In the genomic region with DNA sequence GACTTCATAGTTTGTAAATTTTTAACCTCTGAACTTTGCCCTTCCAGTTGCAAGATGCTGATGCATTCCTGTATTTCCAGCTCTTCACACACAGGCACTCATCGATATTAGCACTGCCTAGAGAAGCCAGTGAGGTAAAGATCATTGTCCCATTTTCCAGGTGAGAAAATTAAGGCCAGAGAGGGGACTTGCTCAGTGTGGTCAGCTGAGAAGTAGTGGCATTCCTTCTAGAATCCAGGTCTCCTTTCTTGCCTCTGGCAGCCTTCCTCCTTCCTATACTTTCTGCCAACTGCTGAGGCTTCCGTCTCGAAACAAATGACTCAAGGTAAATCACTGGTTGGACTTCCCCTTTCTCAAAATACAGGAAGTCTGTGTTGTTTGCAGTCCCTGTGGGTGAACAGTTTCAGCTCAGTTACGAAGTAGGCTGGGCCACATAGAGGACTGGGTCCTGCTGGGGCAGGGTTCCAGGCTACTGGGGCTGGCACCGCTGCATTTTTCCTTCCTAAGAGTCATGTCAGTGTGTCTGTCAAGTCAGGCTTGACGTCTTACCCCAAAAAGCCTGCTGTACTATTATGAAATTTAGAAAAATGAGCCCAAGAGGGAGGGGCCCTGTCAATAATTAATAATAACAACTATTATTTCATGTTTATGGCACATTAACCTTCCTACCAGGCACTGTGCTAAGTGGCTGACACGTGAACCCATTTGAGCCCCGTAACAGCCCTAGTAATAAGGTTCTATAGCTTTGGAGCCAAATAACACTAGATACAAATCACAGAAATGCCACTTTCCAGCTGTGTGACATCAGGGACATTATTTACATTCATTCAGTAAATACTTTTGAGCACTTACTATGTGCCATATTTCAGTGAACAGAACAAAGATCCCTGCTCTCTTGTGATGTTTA, we compare ENCODE assay signal across 8 cellular contexts. TPM values are rescaled to one million over a fixed set of nuclear protein-coding genes. Genes with fewer than 3 reads are reported as not detected.
DNase-seq lines count a peak whose midpoint lies in the region; ATAC-seq, FAIRE-seq and TF ChIP-seq lines count a peak whose summit lies in the region.

No MANE protein-coding gene starts in this region.

- no peaks in the 10 kb centered on the region for H4K20me1 ChIP-seq in GM12878 (ENCODE audit: control insufficient read depth, insufficient read depth)

- WGBS in GM12878 (ENCODE audit: insufficient coverage, insufficient replicate concordance, low lambda C conversion rate, missing lambda C conversion rate), result 1% methylated on average over 8 of the region's 8 CpGs
- 51% methylated on average over 8 of the region's 8 CpGs for WGBS in liver

- ATAC-seq in GM19452 (IDR thresholded peaks at IDR 0.05; ENCODE audit: unreplicated experiment) (peak; percentile 93), HG03571 (IDR thresholded peaks at IDR 0.05; ENCODE audit: unreplicated experiment) (peak; percentile 89), GM12878 (peak; percentile 95)

- H3K9ac ChIP-seq in GM12878 (ENCODE audit: control insufficient read depth, insufficient read depth, low read length) (peak overlapping the region; percentile 58), liver (ENCODE audit: low read depth in 1 of 2, low read length in 2 of 2) (peak overlapping the region; percentile 2 to 58)

- peak overlapping the region; percentile 63 for H2AFZ ChIP-seq in GM12878 (ENCODE audit: control insufficient read depth, low read depth, low read length)

- SMC1A ChIA-PET in GM12878 (lab: Charles Lee; ENCODE audit: uncharacterized antibody, unreplicated experiment), result interaction anchor here (0.7 to 2.6 kb wide), 23 partner anchors 9 to 381 kb away, joined by 3 to 65 read pairs (median 4); a partner anchor contains a TSS

- peak; percentile 91 for TF ChIP-seq POLR2A in GM12878 (IDR thresholded peaks at IDR 0.05; ENCODE audit: low read depth, low read length)

- H3K27ac ChIP-seq in GM12878 (ENCODE audit: control insufficient read depth, insufficient read depth) (peak overlapping the region; percentile 98), liver (ENCODE audit: low read depth in 1 of 2, low read length in 2 of 2) (peak overlapping the region; percentile 62 to 73)

- DNase-seq in CD14-positive monocyte (ENCODE audit: low spot score) (peak; percentile 84), GM12878 (ENCODE audit: low read depth, low spot score) (peak; percentile 92), COLO829 (ENCODE audit: low spot score) (no peak)
- peak; percentile 76 for DNase-seq in T-helper 2 cell treated with Interferon-gamma antibody and Interleukin-4, amounts not matched to agents 5 μg/mL and 100 μg/mL, for 36 hours (ENCODE audit: low spot score)
- DNase-seq in stimulated activated CD8-positive, alpha-beta memory T cell treated with anti-CD3 and anti-CD28 coated beads, Interleukin-4, amount 100 ng/mL, for 24 hours (ENCODE audit: low read depth), result peak; percentile 34

- peak overlapping the region; percentile 97 for H3K4me2 ChIP-seq in GM12878 (ENCODE audit: control insufficient read depth, insufficient read depth)

- H3K27me3 ChIP-seq in GM12878 (replicated peaks in 1 of 2; ENCODE audit: control insufficient read depth in 2 of 2, insufficient read depth in 2 of 2, low read length in 1 of 2), result no peaks in the 10 kb centered on the region
- H3K27me3 ChIP-seq in liver (ENCODE audit: control insufficient read depth in 4 of 4, insufficient read depth in 4 of 4, low read length in 3 of 4), result no peaks in the 10 kb centered on the region

- CTCF ChIA-PET in GM12878 (lab: Yijun Ruan, JAX), result interaction anchor here (0.6 to 2.0 kb wide), 14 partner anchors 9 to 105 kb away, joined by 3 to 29 read pairs (median 4); a partner anchor contains a TSS

- no peaks in the 10 kb centered on the region for H3K9me3 ChIP-seq in GM12878 (replicated peaks; ENCODE audit: control insufficient read depth, insufficient read depth, low read length)
- no peaks in the 10 kb centered on the region for H3K9me3 ChIP-seq in liver (ENCODE audit: control insufficient read depth in 4 of 4, low read length in 3 of 4)

- peak overlapping the region; percentile 20 to 78 for H3K4me3 Mint-ChIP-seq in CD14-positive monocyte
- peak overlapping the region; percentile 80 for H3K4me3 Mint-ChIP-seq in T-helper 2 cell treated with Interferon-gamma antibody and Interleukin-4, amounts not matched to agents 5 μg/mL and 100 μg/mL, for 36 hours

- RAD21 ChIA-PET in GM12878 (lab: Charles Lee; ENCODE audit: unreplicated experiment), result interaction anchor here (0.8 to 2.3 kb wide), 13 partner anchors 11 to 200 kb away, joined by 3 to 63 read pairs (median 8); a partner anchor contains a TSS

- BruUV-seq in GM12878 (replicated peaks; lab: Mats Ljungman, UMichigan), result TSS peak; percentile 99

- POLR2A ChIA-PET in GM12878 (lab: Charles Lee), result interaction anchor here (0.6 to 2.8 kb wide), 17 partner anchors 9 to 163 kb away, joined by 3 to 49 read pairs (median 4); a partner anchor contains a TSS

- H3K36me3 ChIP-seq in GM12878 (ENCODE audit: control insufficient read depth in 2 of 2, insufficient read depth in 2 of 2, low read length in 1 of 2) (no peaks in the 10 kb centered on the region), liver (ENCODE audit: control insufficient read depth in 4 of 4, insufficient read depth in 3 of 4, low read depth in 1 of 4, low read length in 3 of 4) (no peaks in the 10 kb centered on the region)

- H3K36me3 Mint-ChIP-seq in CD14-positive monocyte, result peaks cover 8 to 9% of the 10 kb centered on the region in 2 donors
- peaks cover 3% of the 10 kb centered on the region for H3K36me3 Mint-ChIP-seq in T-helper 2 cell treated with Interferon-gamma antibody and Interleukin-4, amounts not matched to agents 5 μg/mL and 100 μg/mL, for 36 hours (ENCODE audit: low read depth)

- FAIRE-seq in GM12878 (lab: Jason Lieb, UNC), result peak; percentile 96

- peaks cover 0 to 1% (median 0%) of the 10 kb centered on the region in 7 donors for H3K9me3 Mint-ChIP-seq in CD14-positive monocyte
- H3K9me3 Mint-ChIP-seq in T-helper 2 cell treated with Interferon-gamma antibody and Interleukin-4, amounts not matched to agents 5 μg/mL and 100 μg/mL, for 36 hours, result no peaks in the 10 kb centered on the region

- TF ChIP-seq CTCF in CD14-positive monocyte (IDR thresholded peaks at IDR 0.05) (no peak), GM12878 (IDR thresholded peaks at IDR 0.05 in 2 of 3, conservative IDR thresholded peaks at IDR 0.05 in 1 of 3; ENCODE audit: control insufficient read depth in 2 of 3, extremely low read depth in 1 of 3, insufficient read depth in 1 of 3, low read depth in 3 of 3, low read length in 3 of 3) (no peak), liver (IDR thresholded peaks at IDR 0.05; ENCODE audit: low read depth, low read length, missing input control) (no peak)

- peaks cover 83% of the 10 kb centered on the region for H3K4me1 Mint-ChIP-seq in CD14-positive monocyte
- peaks cover 65% of the 10 kb centered on the region for H3K4me1 Mint-ChIP-seq in T-helper 2 cell treated with Interferon-gamma antibody and Interleukin-4, amounts not matched to agents 5 μg/mL and 100 μg/mL, for 36 hours (ENCODE audit: low read depth)

- peaks cover 0 to 1% (median 0%) of the 10 kb centered on the region in 3 donors for H3K27me3 Mint-ChIP-seq in CD14-positive monocyte (ENCODE audit: low read depth in 3 of 3)
- H3K27me3 Mint-ChIP-seq in T-helper 2 cell treated with Interferon-gamma antibody and Interleukin-4, amounts not matched to agents 5 μg/mL and 100 μg/mL, for 36 hours (ENCODE audit: low read depth), result no peaks in the 10 kb centered on the region

- in situ Hi-C loops in GM12878 (cut with MboI), result no loop called here

- H3K4me1 ChIP-seq in GM12878 (ENCODE audit: control insufficient read depth, insufficient read depth, low read length) (peaks cover 52% of the 10 kb centered on the region), liver (ENCODE audit: control insufficient read depth in 4 of 4, insufficient read depth in 4 of 4, low read length in 3 of 4) (peaks cover 0 to 2% (median 0%) of the 10 kb centered on the region in 4 donors)

- no peak for TF ChIP-seq RAD21 in GM12878 (IDR thresholded peaks at IDR 0.05; ENCODE audit: insufficient read depth, low read depth, low read length)
- no peak for TF ChIP-seq RAD21 in liver (IDR thresholded peaks at IDR 0.05)

- H3K27ac Mint-ChIP-seq in CD14-positive monocyte, result peak overlapping the region; percentile 95 to 99 (median 97)
- H3K27ac Mint-ChIP-seq in T-helper 2 cell treated with Interferon-gamma antibody and Interleukin-4, amounts not matched to agents 5 μg/mL and 100 μg/mL, for 36 hours, result peak overlapping the region; percentile 93

- intact Hi-C loops in CD14-positive monocyte (cut with micrococcal nuclease), result loop anchor here in 1 of 2 donors (2.0 kb wide), 1 partner anchor 14 kb away; no protein-coding TSS in a partner anchor
- intact Hi-C loops in GM12878 (cut with micrococcal nuclease; ENCODE audit: unreplicated experiment), result loop anchor here (1.0 to 2.0 kb wide), 3 partner anchors 11 to 56 kb away; a partner anchor contains a TSS

- H3K4me3 ChIP-seq in GM12878, result peak overlapping the region; percentile 54; the same call in 1 of the 2 replicates
- no peak overlapping the region for H3K4me3 ChIP-seq in liver (ENCODE audit: low read depth in 1 of 3, low read length in 3 of 3)

- H3K79me2 ChIP-seq in GM12878 (ENCODE audit: control insufficient read depth, insufficient read depth, low read length), result no peaks in the 10 kb centered on the region

- peak; percentile 41 to 68; a peak in 2 of 4 replicates for TF ChIP-seq EP300 in GM12878 (IDR thresholded peaks at IDR 0.05; ENCODE audit: borderline replicate concordance in 1 of 2, control insufficient read depth in 1 of 2, low read depth in 2 of 2, low read length in 2 of 2)

RNA-seq across cellular contexts. Expression of a gene that starts 16.6 kb away (rescaled TPM):
- polyA plus RNA-seq in CD14-positive monocyte (1 to 10 TPM; 4.1 to 5.8 TPM), GM12878 (2011; rRNA removed) (21.7 and 32.6 TPM in 2 replicates), GM12878 (2014; fragmentation: Illumina TruSeq; extraction: Trizol) (23.1 and 24.9 TPM in 2 replicates), GM12878 (2014; fragmentation: Nextera tagmentation; extraction: Ambion mirVana) (1 to 10 TPM; 4.3 to 9.1 TPM), GM12878 (2014; rRNA removed) (23.4 and 24.2 TPM in 2 replicates), GM12878 (2016; fragmentation: Nextera tagmentation; extraction: Ambion mirVana) (1 to 10 TPM; 2.8 to 4.0 TPM), liver (1 to 10 TPM; 2.2 to 4.4 TPM)
- 15.2 and 15.5 TPM in 2 replicates for total RNA-seq in GM12878 (2013; cell fraction: nucleolus; rRNA removed)
- total RNA-seq in GM12878 (2014; rRNA removed) (17.2 and 17.6 TPM in 2 replicates), GM12878 (2014; rRNA removed; fragmentation: Illumina TruSeq; extraction: Trizol) (15.5 and 16.7 TPM in 2 replicates), GM12878 (2021) (30.3 and 32.2 TPM in 2 replicates), liver (1 to 10 TPM; 5.6 to 8.3 TPM)
- polyA plus RNA-seq in GM12878 (2011; ENCODE audit: low read depth), result 12.8 TPM
- polyA plus RNA-seq in GM12878 (2011; cell fraction: cytosol; rRNA removed), result 29.5 and 31.4 TPM in 2 replicates
- 16.5 and 19.7 TPM in 2 replicates for polyA plus RNA-seq in GM12878 (2011; cell fraction: nucleus; rRNA removed)
- polyA plus RNA-seq in GM12878 (2012), result 16.7 and 18.2 TPM in 2 replicates
- polyA minus RNA-seq in GM12878 (2011; rRNA and poly(A)+ RNA removed), result 54.0 and 66.6 TPM in 2 replicates
- 17.2 and 18.3 TPM in 2 replicates for polyA minus RNA-seq in GM12878 (2011; cell fraction: cytosol; rRNA and poly(A)+ RNA removed)
- 14.4 and 22.5 TPM in 2 replicates for polyA minus RNA-seq in GM12878 (2011; cell fraction: nucleus; rRNA and poly(A)+ RNA removed)

RNA-seq across cellular contexts. Expression of a gene that starts 55.4 kb away (rescaled TPM):
- polyA plus RNA-seq in CD14-positive monocyte (100 to 1,000 TPM; 162 to 180 TPM), GM12878 (2011; rRNA removed) (415 and 485 TPM in 2 replicates), GM12878 (2014; fragmentation: Illumina TruSeq; extraction: Trizol) (500 and 533 TPM in 2 replicates), GM12878 (2014; fragmentation: Nextera tagmentation; extraction: Ambion mirVana) (10 to 100 TPM; 52.3 to 80.3 TPM), GM12878 (2014; rRNA removed) (248 and 259 TPM in 2 replicates), GM12878 (2016; fragmentation: Nextera tagmentation; extraction: Ambion mirVana) (100 to 1,000 TPM; 347 to 359 TPM), liver (100 to 1,000 TPM; 101 to 128 TPM)
- total RNA-seq in GM12878 (2013; cell fraction: nucleolus; rRNA removed), result 424 and 447 TPM in 2 replicates
- total RNA-seq in GM12878 (2014; rRNA removed) (191 and 229 TPM in 2 replicates), GM12878 (2014; rRNA removed; fragmentation: Illumina TruSeq; extraction: Trizol) (284 and 290 TPM in 2 replicates), GM12878 (2021) (272 and 290 TPM in 2 replicates), liver (100 to 1,000 TPM in 1 of 2 donors, 10 to 100 TPM in 1; 34.2 to 181 TPM)
- polyA plus RNA-seq in GM12878 (2011; ENCODE audit: low read depth), result 86.3 TPM
- polyA plus RNA-seq in GM12878 (2011; cell fraction: cytosol; rRNA removed), result 398 and 633 TPM in 2 replicates
- polyA plus RNA-seq in GM12878 (2011; cell fraction: nucleus; rRNA removed), result 263 and 302 TPM in 2 replicates
- polyA plus RNA-seq in GM12878 (2012), result 170 and 192 TPM in 2 replicates
- polyA minus RNA-seq in GM12878 (2011; rRNA and poly(A)+ RNA removed), result 119 and 142 TPM in 2 replicates
- polyA minus RNA-seq in GM12878 (2011; cell fraction: cytosol; rRNA and poly(A)+ RNA removed), result 81.6 and 83.8 TPM in 2 replicates
- polyA minus RNA-seq in GM12878 (2011; cell fraction: nucleus; rRNA and poly(A)+ RNA removed), result 73.0 and 82.6 TPM in 2 replicates
